In the genomic region with DNA sequence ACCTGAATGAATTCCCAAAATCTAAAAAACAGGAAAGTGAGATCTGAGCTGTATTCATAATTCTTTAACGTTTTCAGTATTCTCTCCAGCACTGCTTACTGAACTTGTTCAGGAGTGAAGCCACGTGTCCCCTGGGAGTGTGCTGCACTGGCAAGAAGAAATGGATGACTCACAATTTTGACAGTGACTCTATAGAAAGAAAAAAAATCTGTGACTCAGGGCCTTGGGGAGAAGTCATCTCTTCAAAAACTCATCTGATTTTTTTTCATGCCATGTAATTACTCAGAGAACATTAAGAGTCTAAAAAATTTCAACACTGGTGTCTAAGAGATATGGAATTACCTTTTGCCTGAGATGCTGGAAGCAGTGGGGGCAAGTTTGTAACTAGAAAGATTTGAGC, we compare ENCODE assay signal across 1 cellular context.
A peak's percentile ranks its signal among the peaks of the same experiment; 100 is the strongest.
TF ChIP-seq lines count a peak whose summit lies in the region.

No MANE protein-coding gene starts in this region.

TF ChIP-seq in SK-N-SH, 30 proteins besides CTCF, POLR2A, EP300 and RAD21 (continued from another document):
- TF ChIP-seq, protein P1, sequence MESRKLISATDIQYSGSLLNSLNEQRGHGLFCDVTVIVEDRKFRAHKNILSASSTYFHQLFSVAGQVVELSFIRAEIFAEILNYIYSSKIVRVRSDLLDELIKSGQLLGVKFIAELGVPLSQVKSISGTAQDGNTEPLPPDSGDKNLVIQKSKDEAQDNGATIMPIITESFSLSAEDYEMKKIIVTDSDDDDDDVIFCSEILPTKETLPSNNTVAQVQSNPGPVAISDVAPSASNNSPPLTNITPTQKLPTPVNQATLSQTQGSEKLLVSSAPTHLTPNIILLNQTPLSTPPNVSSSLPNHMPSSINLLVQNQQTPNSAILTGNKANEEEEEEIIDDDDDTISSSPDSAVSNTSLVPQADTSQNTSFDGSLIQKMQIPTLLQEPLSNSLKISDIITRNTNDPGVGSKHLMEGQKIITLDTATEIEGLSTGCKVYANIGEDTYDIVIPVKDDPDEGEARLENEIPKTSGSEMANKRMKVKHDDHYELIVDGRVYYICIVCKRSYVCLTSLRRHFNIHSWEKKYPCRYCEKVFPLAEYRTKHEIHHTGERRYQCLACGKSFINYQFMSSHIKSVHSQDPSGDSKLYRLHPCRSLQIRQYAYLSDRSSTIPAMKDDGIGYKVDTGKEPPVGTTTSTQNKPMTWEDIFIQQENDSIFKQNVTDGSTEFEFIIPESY (IDR thresholded peaks at IDR 0.05; ENCODE audit: borderline replicate concordance, low read depth) = no peak
- TF ChIP-seq, protein P2, sequence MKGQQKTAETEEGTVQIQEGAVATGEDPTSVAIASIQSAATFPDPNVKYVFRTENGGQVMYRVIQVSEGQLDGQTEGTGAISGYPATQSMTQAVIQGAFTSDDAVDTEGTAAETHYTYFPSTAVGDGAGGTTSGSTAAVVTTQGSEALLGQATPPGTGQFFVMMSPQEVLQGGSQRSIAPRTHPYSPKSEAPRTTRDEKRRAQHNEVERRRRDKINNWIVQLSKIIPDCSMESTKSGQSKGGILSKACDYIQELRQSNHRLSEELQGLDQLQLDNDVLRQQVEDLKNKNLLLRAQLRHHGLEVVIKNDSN (IDR thresholded peaks at IDR 0.05; ENCODE audit: borderline replicate concordance, low read depth) = peak; percentile 81
- TF ChIP-seq GABPA (IDR thresholded peaks at IDR 0.05; ENCODE audit: low read depth) (no peak), FOXJ3 (CRISPR knock-in tag; IDR thresholded peaks at IDR 0.05) (no peak), EZH2phosphoT487 (IDR thresholded peaks at IDR 0.05; ENCODE audit: borderline replicate concordance, low read depth) (no peak), RFX5 (IDR thresholded peaks at IDR 0.05; ENCODE audit: low read length) (no peak), CHD2 (IDR thresholded peaks at IDR 0.05; ENCODE audit: low read length, partially characterized antibody) (no peak), SIN3A (IDR thresholded peaks at IDR 0.05; ENCODE audit: borderline replicate concordance, low read depth, low read length) (peak; percentile 68; the same call in 1 of the 2 replicates), GATA2 (CRISPR knock-in tag; IDR thresholded peaks at IDR 0.05) (no peak), YY1 (IDR thresholded peaks at IDR 0.05; ENCODE audit: low read depth) (no peak), TCF12 (IDR thresholded peaks at IDR 0.05) (peak; percentile 79), TEAD4 (IDR thresholded peaks at IDR 0.05; ENCODE audit: borderline replicate concordance, insufficient read depth) (peak; percentile 65; the same call in 1 of the 2 replicates)
- TF ChIP-seq, protein P3, sequence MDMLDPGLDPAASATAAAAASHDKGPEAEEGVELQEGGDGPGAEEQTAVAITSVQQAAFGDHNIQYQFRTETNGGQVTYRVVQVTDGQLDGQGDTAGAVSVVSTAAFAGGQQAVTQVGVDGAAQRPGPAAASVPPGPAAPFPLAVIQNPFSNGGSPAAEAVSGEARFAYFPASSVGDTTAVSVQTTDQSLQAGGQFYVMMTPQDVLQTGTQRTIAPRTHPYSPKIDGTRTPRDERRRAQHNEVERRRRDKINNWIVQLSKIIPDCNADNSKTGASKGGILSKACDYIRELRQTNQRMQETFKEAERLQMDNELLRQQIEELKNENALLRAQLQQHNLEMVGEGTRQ (IDR thresholded peaks at IDR 0.05; ENCODE audit: borderline replicate concordance, low read depth, low read length) = no peak
- TF ChIP-seq, protein P4, sequence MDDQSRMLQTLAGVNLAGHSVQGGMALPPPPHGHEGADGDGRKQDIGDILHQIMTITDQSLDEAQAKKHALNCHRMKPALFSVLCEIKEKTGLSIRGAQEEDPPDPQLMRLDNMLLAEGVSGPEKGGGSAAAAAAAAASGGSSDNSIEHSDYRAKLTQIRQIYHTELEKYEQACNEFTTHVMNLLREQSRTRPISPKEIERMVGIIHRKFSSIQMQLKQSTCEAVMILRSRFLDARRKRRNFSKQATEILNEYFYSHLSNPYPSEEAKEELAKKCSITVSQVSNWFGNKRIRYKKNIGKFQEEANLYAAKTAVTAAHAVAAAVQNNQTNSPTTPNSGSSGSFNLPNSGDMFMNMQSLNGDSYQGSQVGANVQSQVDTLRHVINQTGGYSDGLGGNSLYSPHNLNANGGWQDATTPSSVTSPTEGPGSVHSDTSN (IDR thresholded peaks at IDR 0.05) = peak; percentile 69
- TF ChIP-seq, protein P5, sequence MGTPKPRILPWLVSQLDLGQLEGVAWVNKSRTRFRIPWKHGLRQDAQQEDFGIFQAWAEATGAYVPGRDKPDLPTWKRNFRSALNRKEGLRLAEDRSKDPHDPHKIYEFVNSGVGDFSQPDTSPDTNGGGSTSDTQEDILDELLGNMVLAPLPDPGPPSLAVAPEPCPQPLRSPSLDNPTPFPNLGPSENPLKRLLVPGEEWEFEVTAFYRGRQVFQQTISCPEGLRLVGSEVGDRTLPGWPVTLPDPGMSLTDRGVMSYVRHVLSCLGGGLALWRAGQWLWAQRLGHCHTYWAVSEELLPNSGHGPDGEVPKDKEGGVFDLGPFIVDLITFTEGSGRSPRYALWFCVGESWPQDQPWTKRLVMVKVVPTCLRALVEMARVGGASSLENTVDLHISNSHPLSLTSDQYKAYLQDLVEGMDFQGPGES (IDR thresholded peaks at IDR 0.05; ENCODE audit: low read depth, low read length) = no peak
- TF ChIP-seq, protein P6, sequence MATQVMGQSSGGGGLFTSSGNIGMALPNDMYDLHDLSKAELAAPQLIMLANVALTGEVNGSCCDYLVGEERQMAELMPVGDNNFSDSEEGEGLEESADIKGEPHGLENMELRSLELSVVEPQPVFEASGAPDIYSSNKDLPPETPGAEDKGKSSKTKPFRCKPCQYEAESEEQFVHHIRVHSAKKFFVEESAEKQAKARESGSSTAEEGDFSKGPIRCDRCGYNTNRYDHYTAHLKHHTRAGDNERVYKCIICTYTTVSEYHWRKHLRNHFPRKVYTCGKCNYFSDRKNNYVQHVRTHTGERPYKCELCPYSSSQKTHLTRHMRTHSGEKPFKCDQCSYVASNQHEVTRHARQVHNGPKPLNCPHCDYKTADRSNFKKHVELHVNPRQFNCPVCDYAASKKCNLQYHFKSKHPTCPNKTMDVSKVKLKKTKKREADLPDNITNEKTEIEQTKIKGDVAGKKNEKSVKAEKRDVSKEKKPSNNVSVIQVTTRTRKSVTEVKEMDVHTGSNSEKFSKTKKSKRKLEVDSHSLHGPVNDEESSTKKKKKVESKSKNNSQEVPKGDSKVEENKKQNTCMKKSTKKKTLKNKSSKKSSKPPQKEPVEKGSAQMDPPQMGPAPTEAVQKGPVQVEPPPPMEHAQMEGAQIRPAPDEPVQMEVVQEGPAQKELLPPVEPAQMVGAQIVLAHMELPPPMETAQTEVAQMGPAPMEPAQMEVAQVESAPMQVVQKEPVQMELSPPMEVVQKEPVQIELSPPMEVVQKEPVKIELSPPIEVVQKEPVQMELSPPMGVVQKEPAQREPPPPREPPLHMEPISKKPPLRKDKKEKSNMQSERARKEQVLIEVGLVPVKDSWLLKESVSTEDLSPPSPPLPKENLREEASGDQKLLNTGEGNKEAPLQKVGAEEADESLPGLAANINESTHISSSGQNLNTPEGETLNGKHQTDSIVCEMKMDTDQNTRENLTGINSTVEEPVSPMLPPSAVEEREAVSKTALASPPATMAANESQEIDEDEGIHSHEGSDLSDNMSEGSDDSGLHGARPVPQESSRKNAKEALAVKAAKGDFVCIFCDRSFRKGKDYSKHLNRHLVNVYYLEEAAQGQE (IDR thresholded peaks at IDR 0.05; ENCODE audit: low read depth, low read length) = no peak
TF ChIP-seq in SK-N-SH: peak in this region for 10.
